Comparison of ENCODE assay signal across 9 cellular contexts in genomic region chr6:118485601-118486550, GRCh38.
DNase-seq lines count a peak whose midpoint lies in the region; ATAC-seq and TF ChIP-seq lines count a peak whose summit lies in the region.
"Had no signal": no experiment of that assay in that cellular context is flagged by ENCODE, and none has a peak within 500 bp of the region (broad histone marks: within the 10 kb centered on the region; RNA-seq: fewer than 3 reads in every experiment).

No MANE protein-coding gene starts in this region.

- H3K36me3 Mint-ChIP-seq in effector memory CD8-positive, alpha-beta T cell (ENCODE audit: insufficient read depth), result peaks cover 27% of the 10 kb centered on the region

- peaks cover 1 to 3% of the 10 kb centered on the region in 2 donors for H3K4me1 Mint-ChIP-seq in effector memory CD8-positive, alpha-beta T cell (ENCODE audit: low read depth in 2 of 2)

- no peak overlapping the region for H3K4me3 ChIP-seq in fibroblast of mammary gland (ENCODE audit: control insufficient read depth, low read depth, low read length)

- H3K4me3 Mint-ChIP-seq in effector memory CD8-positive, alpha-beta T cell, result no peak overlapping the region

- ATAC-seq in GM18505 (IDR thresholded peaks at IDR 0.05; ENCODE audit: unreplicated experiment), result peak; percentile 94
- peak; percentile 97 for ATAC-seq in GM21360 (IDR thresholded peaks at IDR 0.05; ENCODE audit: unreplicated experiment)
- peak; percentile 91 for ATAC-seq in HG03108 (IDR thresholded peaks at IDR 0.05; ENCODE audit: unreplicated experiment)
- no peak for ATAC-seq in effector memory CD8-positive, alpha-beta T cell (replicated peaks)

- H3K27ac Mint-ChIP-seq in effector memory CD8-positive, alpha-beta T cell, result no peak overlapping the region

- TF ChIP-seq POLR2A in GM18505 (IDR thresholded peaks at IDR 0.05; ENCODE audit: borderline replicate concordance, extremely low read depth, insufficient read depth, insufficient read length), result no peak

- TF ChIP-seq CTCF in fibroblast of mammary gland (conservative IDR thresholded peaks at IDR 0.05; ENCODE audit: control insufficient read depth, insufficient read depth, low read depth, low read length), result no peak

- DNase-seq in fibroblast of mammary gland (ENCODE audit: low read depth) (peak; percentile 10), mesenteric fat pad (ENCODE audit: low spot score) (no peak), GM03348 (ENCODE audit: low spot score) (no peak), HPDE6-E6E7 (ENCODE audit: extremely low spot score) (no peak)
- DNase-seq in effector memory CD8-positive, alpha-beta T cell, result no peak
- DNase-seq: DMS153 had no signal

- no peaks in the 10 kb centered on the region for H3K27me3 Mint-ChIP-seq in effector memory CD8-positive, alpha-beta T cell

- H3K9me3 Mint-ChIP-seq in effector memory CD8-positive, alpha-beta T cell, result peaks cover 3 to 8% of the 10 kb centered on the region in 2 donors
